Comparison of ENCODE assay signal across 10 cellular contexts in genomic region chr19:6527893-6528543, GRCh38. TPM values are rescaled to one million over a fixed set of nuclear protein-coding genes. Genes with fewer than 3 reads are reported as not detected.
DNase-seq lines count a peak whose midpoint lies in the region; ATAC-seq and TF ChIP-seq lines count a peak whose summit lies in the region.
"Had no signal": no experiment of that assay in that cellular context is flagged by ENCODE, and none has a peak within 500 bp of the region (broad histone marks: within the 10 kb centered on the region; RNA-seq: fewer than 3 reads in every experiment).

No MANE protein-coding gene starts in this region.

- no peak for TF ChIP-seq POLR2A in body of pancreas (IDR thresholded peaks at IDR 0.05)

- H3K9me3 Mint-ChIP-seq in CD4-positive, CD25-positive, alpha-beta regulatory T cell: peaks cover 0 to 4% (median 0%) of the 10 kb centered on the region in 7 donors
- H3K9me3 Mint-ChIP-seq in naive thymus-derived CD4-positive, alpha-beta T cell: peaks cover 0 to 4% (median 0%) of the 10 kb centered on the region in 11 donors

- no peak for DNase-seq in CD4-positive, CD25-positive, alpha-beta regulatory T cell
- DNase-seq in NOMO-1 treated with dmso at 0.1 percent for 144 hours (lab: John Stamatoyannopoulos, UW; ENCODE audit: unreplicated experiment) (peak; percentile 76), body of pancreas (no peak), DMS53 (lab: John Stamatoyannopoulos, UW) (no peak)
- DNase-seq in activated CD4-positive, alpha-beta T cell treated with anti-CD3 and anti-CD28 coated beads for 4 hours: no peak
- DNase-seq in naive thymus-derived CD4-positive, alpha-beta T cell: no peak
- DNase-seq: activated CD4-positive, alpha-beta T cell treated with anti-CD3 and anti-CD28 coated beads for 48 hours had no signal

- H3K36me3 Mint-ChIP-seq in CD4-positive, CD25-positive, alpha-beta regulatory T cell: no peaks in the 10 kb centered on the region
- peaks cover 0 to 3% (median 0%) of the 10 kb centered on the region in 5 donors for H3K36me3 Mint-ChIP-seq in naive thymus-derived CD4-positive, alpha-beta T cell

- H3K27ac Mint-ChIP-seq in CD4-positive, CD25-positive, alpha-beta regulatory T cell: peak overlapping the region in 2 of 3 donors; percentile 53 to 88
- peak overlapping the region in 1 of 9 donors; percentile 55 for H3K27ac Mint-ChIP-seq in naive thymus-derived CD4-positive, alpha-beta T cell

- no peak overlapping the region for H3K4me3 Mint-ChIP-seq in CD4-positive, CD25-positive, alpha-beta regulatory T cell
- no peak overlapping the region for H3K4me3 Mint-ChIP-seq in naive thymus-derived CD4-positive, alpha-beta T cell

- intact Hi-C loops in body of pancreas (cut with DNase I): loop anchor here (10.0 kb wide), 2 partner anchors 107 to 327 kb away; no protein-coding TSS in a partner anchor
- intact Hi-C loops in naive thymus-derived CD4-positive, alpha-beta T cell (cut with micrococcal nuclease): no loop called here

- peaks cover 9% of the 10 kb centered on the region for H3K27me3 ChIP-seq in CD4-positive, CD25-positive, alpha-beta regulatory T cell (ENCODE audit: control insufficient read depth, insufficient read depth, low read length)
- H3K27me3 ChIP-seq in body of pancreas: peaks cover 0 to 15% of the 10 kb centered on the region in 2 donors
- peaks cover 0 to 15% of the 10 kb centered on the region in 2 donors for H3K27me3 ChIP-seq in naive thymus-derived CD4-positive, alpha-beta T cell (ENCODE audit: control insufficient read depth in 2 of 2, insufficient read depth in 2 of 2, low read length in 2 of 2)

- no peaks in the 10 kb centered on the region for H3K36me3 ChIP-seq in CD4-positive, CD25-positive, alpha-beta regulatory T cell (ENCODE audit: control insufficient read depth, insufficient read depth, low read length)
- no peaks in the 10 kb centered on the region for H3K36me3 ChIP-seq in body of pancreas (replicated peaks in 1 of 2; ENCODE audit: insufficient read depth in 1 of 2, low read depth in 2 of 2)
- H3K36me3 ChIP-seq in naive thymus-derived CD4-positive, alpha-beta T cell (ENCODE audit: control insufficient read depth in 2 of 3, insufficient read depth in 3 of 3, low read length in 3 of 3): no peaks in the 10 kb centered on the region

- peaks cover 25% of the 10 kb centered on the region for H3K4me1 ChIP-seq in CD4-positive, CD25-positive, alpha-beta regulatory T cell (ENCODE audit: control insufficient read depth, insufficient read depth, low read length, poor library complexity, severe bottlenecking)
- peaks cover 14% of the 10 kb centered on the region for H3K4me1 ChIP-seq in body of pancreas
- peaks cover 20 to 24% of the 10 kb centered on the region in 2 donors for H3K4me1 ChIP-seq in naive thymus-derived CD4-positive, alpha-beta T cell (ENCODE audit: control insufficient read depth in 2 of 2, insufficient read depth in 2 of 2, low read length in 2 of 2)

- CTCF ChIA-PET in naive thymus-derived CD4-positive, alpha-beta T cell (lab: Charles Lee): no interaction called here

- H3K9me3 ChIP-seq in CD4-positive, CD25-positive, alpha-beta regulatory T cell (ENCODE audit: control insufficient read depth in 2 of 2, low read length in 2 of 2): no peaks in the 10 kb centered on the region
- H3K9me3 ChIP-seq in body of pancreas: no peaks in the 10 kb centered on the region
- H3K9me3 ChIP-seq in naive thymus-derived CD4-positive, alpha-beta T cell (ENCODE audit: control insufficient read depth in 2 of 3, low read length in 3 of 3): no peaks in the 10 kb centered on the region

- ATAC-seq in CD4-positive, CD25-positive, alpha-beta regulatory T cell (ENCODE audit: low read depth in 2 of 2): no peak
- peak; percentile 33 for ATAC-seq in GM19025 (IDR thresholded peaks at IDR 0.05; ENCODE audit: low read depth, unreplicated experiment)
- peak; percentile 43 for ATAC-seq in HG02885 (IDR thresholded peaks at IDR 0.05; ENCODE audit: poor library complexity, unreplicated experiment)
- ATAC-seq in body of pancreas: no peak
- ATAC-seq in naive thymus-derived CD4-positive, alpha-beta T cell: no peak

- POLR2A ChIA-PET in naive thymus-derived CD4-positive, alpha-beta T cell (lab: Charles Lee): no interaction called here

- H3K4me3 ChIP-seq in CD4-positive, CD25-positive, alpha-beta regulatory T cell (ENCODE audit: low read depth, low read length): no peak overlapping the region
- H3K4me3 ChIP-seq in body of pancreas: no peak overlapping the region
- H3K4me3 ChIP-seq in naive thymus-derived CD4-positive, alpha-beta T cell (ENCODE audit: low read length): no peak overlapping the region

- 57 to 80% methylated on average over 14 to 17 of the region's 17 CpGs for WGBS in body of pancreas, 2 donors

- H3K27ac ChIP-seq in CD4-positive, CD25-positive, alpha-beta regulatory T cell (ENCODE audit: insufficient read depth, low read length, poor library complexity, severe bottlenecking): no peak overlapping the region
- no peak overlapping the region for H3K27ac ChIP-seq in body of pancreas
- no peak overlapping the region for H3K27ac ChIP-seq in naive thymus-derived CD4-positive, alpha-beta T cell (ENCODE audit: low read depth, low read length)

- no peak for TF ChIP-seq CTCF in body of pancreas (IDR thresholded peaks at IDR 0.05)

- H3K27me3 Mint-ChIP-seq in CD4-positive, CD25-positive, alpha-beta regulatory T cell: peaks cover 17% of the 10 kb centered on the region
- H3K27me3 Mint-ChIP-seq in naive thymus-derived CD4-positive, alpha-beta T cell: peaks cover 14 to 38% (median 21%) of the 10 kb centered on the region in 5 donors

- H3K4me1 Mint-ChIP-seq in CD4-positive, CD25-positive, alpha-beta regulatory T cell: peaks cover 12 to 31% (median 19%) of the 10 kb centered on the region in 4 donors
- H3K4me1 Mint-ChIP-seq in naive thymus-derived CD4-positive, alpha-beta T cell: peaks cover 30 to 36% (median 33%) of the 10 kb centered on the region in 7 donors

RNA-seq across cellular contexts. Expression of gene TNFSF9, which starts 2.8 kb away (rescaled TPM):
- total RNA-seq in CD4-positive, CD25-positive, alpha-beta regulatory T cell: 4.5 TPM
- polyA plus RNA-seq in CD4-positive, CD25-positive, alpha-beta regulatory T cell: 1 to 10 TPM in 1 of 4 donors, under 1 TPM in 3; 0.38 to 2.6 (median 0.50) TPM
- 1 to 10 TPM in 1 of 2 donors, not detected in 1; 2.6 TPM for total RNA-seq in body of pancreas
- total RNA-seq in naive thymus-derived CD4-positive, alpha-beta T cell: 1 to 10 TPM in 3 of 5 experiments, under 1 TPM in 1, not detected in 1; 0.38 to 3.9 (median 3.0) TPM
- not detected for polyA plus RNA-seq in naive thymus-derived CD4-positive, alpha-beta T cell

RNA-seq across cellular contexts. Expression of gene TUBB4A, which starts 25.9 kb away (rescaled TPM):
- 1.3 TPM for total RNA-seq in CD4-positive, CD25-positive, alpha-beta regulatory T cell
- polyA plus RNA-seq in CD4-positive, CD25-positive, alpha-beta regulatory T cell: 1 to 10 TPM in 1 of 4 donors, under 1 TPM in 1, not detected in 2; 0.36 to 1.0 TPM
- 1 to 10 TPM; 3.0 to 3.4 TPM for total RNA-seq in body of pancreas
- total RNA-seq in naive thymus-derived CD4-positive, alpha-beta T cell: 1 to 10 TPM; 1.5 to 7.6 (median 2.6) TPM
- 1 to 10 TPM; 1.5 to 4.5 TPM for polyA plus RNA-seq in naive thymus-derived CD4-positive, alpha-beta T cell
- total RNA-seq: bronchial epithelial cell had no signal

RNA-seq across cellular contexts. Expression of gene DENND1C, which starts 46.4 kb away (rescaled TPM):
- total RNA-seq in CD4-positive, CD25-positive, alpha-beta regulatory T cell: 125 TPM
- polyA plus RNA-seq in CD4-positive, CD25-positive, alpha-beta regulatory T cell: 10 to 100 TPM; 36.9 to 42.4 (median 41.4) TPM
- total RNA-seq in body of pancreas: 1 to 10 TPM; 1.0 to 1.3 TPM
- 100 to 1,000 TPM; 106 to 142 (median 118) TPM for total RNA-seq in naive thymus-derived CD4-positive, alpha-beta T cell
- polyA plus RNA-seq in naive thymus-derived CD4-positive, alpha-beta T cell: 100 to 1,000 TPM in 1 of 2 donors, 10 to 100 TPM in 1; 57.3 to 142 TPM

Comparison
In these comparisons a context has a peak if more than half of its experiments do, and no peak if none do; other contexts are left out.
1. ATAC-seq: peak in GM19025 (single experiment) and HG02885 (single experiment); none in CD4-positive, CD25-positive, alpha-beta regulatory T cell (0 of 2), body of pancreas (single experiment) and naive thymus-derived CD4-positive, alpha-beta T cell (single experiment).
2. RNA of gene DENND1C, which starts 46.4 kb away (total RNA-seq): 125 TPM in CD4-positive, CD25-positive, alpha-beta regulatory T cell (single experiment) and 106 to 142 TPM in naive thymus-derived CD4-positive, alpha-beta T cell; 1.0 to 1.3 TPM in body of pancreas; every median in the first group is over 10 times any median in the second.